Comparison of ENCODE assay signal across 22 cellular contexts in genomic region chr17:1758812-1759211, GRCh38. TPM values are rescaled to one million over a fixed set of nuclear protein-coding genes. Genes with fewer than 3 reads are reported as not detected.
DNase-seq lines count a peak whose midpoint lies in the region; ATAC-seq and TF ChIP-seq lines count a peak whose summit lies in the region.
"Had no signal": no experiment of that assay in that cellular context is flagged by ENCODE, and none has a peak within 500 bp of the region (broad histone marks: within the 10 kb centered on the region; RNA-seq: fewer than 3 reads in every experiment).

No MANE protein-coding gene starts in this region.

- H3K36me3 Mint-ChIP-seq in type B pancreatic cell: no peaks in the 10 kb centered on the region
- H3K36me3 Mint-ChIP-seq: activated naive CD4-positive, alpha-beta T cell treated with anti-CD3 and anti-CD28 coated beads, Interleukin-2, amount 50 U/mL, for 72 hours; natural killer cell had no signal

- peak; percentile 47 for DNase-seq in SKM-1 treated with dmso at 0.1 percent for 144 hours (lab: John Stamatoyannopoulos, UW; ENCODE audit: unreplicated experiment)
- DNase-seq in SKM-1 (lab: John Stamatoyannopoulos, UW; ENCODE audit: unreplicated experiment): no peak
- DNase-seq in NOMO-1 treated with DMSO at 0.1 percent for 48 hours (lab: John Stamatoyannopoulos, UW; ENCODE audit: unreplicated experiment): peak; percentile 40
- DNase-seq in esophagus squamous epithelium (lab: John Stamatoyannopoulos, UW): no peak
- no peak for DNase-seq in type B pancreatic cell (ENCODE audit: extremely low spot score, unreplicated experiment)
- DNase-seq in DMS 273 treated with DMSO at 0.1 percent for 48 hours (lab: John Stamatoyannopoulos, UW): no peak
- DNase-seq in activated T-cell treated with anti-CD3 and anti-CD28 coated beads, Interleukin-2, amount 50 U/mL, for 1 hour: no peak
- DNase-seq: activated CD4-positive, alpha-beta T cell treated with anti-CD3 and anti-CD28 coated beads for 1 hour; caudate nucleus; H7; left colon; natural killer cell; NCI-H1436; NCI-H2171; NCI-H526; posterior cingulate gyrus; testis had no signal

- H3K9me3 ChIP-seq in esophagus squamous epithelium: no peaks in the 10 kb centered on the region
- H3K9me3 ChIP-seq: testis had no signal

- no peak for ATAC-seq in HG03280 (IDR thresholded peaks at IDR 0.05; ENCODE audit: unreplicated experiment)
- ATAC-seq: activated naive CD4-positive, alpha-beta T cell treated with anti-CD3 and anti-CD28 coated beads, Interleukin-2, amount 50 U/mL, for 72 hours; left colon; natural killer cell had no signal

- H3K27me3 Mint-ChIP-seq in type B pancreatic cell: no peaks in the 10 kb centered on the region

- H3K4me1 ChIP-seq in esophagus squamous epithelium: peaks cover 34 to 70% (median 46%) of the 10 kb centered on the region in 3 donors

- H3K4me1 Mint-ChIP-seq in type B pancreatic cell (ENCODE audit: unreplicated experiment): peaks cover 23% of the 10 kb centered on the region

- H3K4me3 ChIP-seq in esophagus squamous epithelium: no peak overlapping the region
- H3K4me3 ChIP-seq: testis had no signal

- H3K9me3 Mint-ChIP-seq in type B pancreatic cell: no peaks in the 10 kb centered on the region
- H3K9me3 Mint-ChIP-seq: activated naive CD4-positive, alpha-beta T cell treated with anti-CD3 and anti-CD28 coated beads, Interleukin-2, amount 50 U/mL, for 72 hours; natural killer cell had no signal

- peak overlapping the region; percentile 58 to 67 (median 66) for H3K27ac ChIP-seq in esophagus squamous epithelium
- H3K27ac ChIP-seq: 22Rv1 had no signal

- TF ChIP-seq CTCF in esophagus squamous epithelium (IDR thresholded peaks at IDR 0.05): no peak
- no peak for TF ChIP-seq CTCF in type B pancreatic cell (conservative IDR thresholded peaks at IDR 0.05)

- TF ChIP-seq POLR2A in esophagus squamous epithelium (IDR thresholded peaks at IDR 0.05): no peak

- intact Hi-C loops in esophagus squamous epithelium (cut with DNase I): no loop called here

- no peaks in the 10 kb centered on the region for H3K27me3 ChIP-seq in esophagus squamous epithelium
- H3K27me3 ChIP-seq: testis had no signal

- H3K4me3 Mint-ChIP-seq in type B pancreatic cell: peak overlapping the region; percentile 9
- H3K4me3 Mint-ChIP-seq: natural killer cell had no signal

- no peaks in the 10 kb centered on the region for H3K36me3 ChIP-seq in esophagus squamous epithelium

- no peak overlapping the region for H3K27ac Mint-ChIP-seq in type B pancreatic cell
- H3K27ac Mint-ChIP-seq: activated naive CD4-positive, alpha-beta T cell treated with anti-CD3 and anti-CD28 coated beads, Interleukin-2, amount 50 U/mL, for 72 hours; natural killer cell had no signal

- 73 to 82% methylated on average over 13 to 15 of the region's 15 CpGs for WGBS in esophagus squamous epithelium, 2 donors

RNA-seq across cellular contexts. Expression of gene SERPINF1, which starts 3.0 kb away (rescaled TPM):
- total RNA-seq in esophagus squamous epithelium: 100 to 1,000 TPM in 2 of 4 donors, 10 to 100 TPM in 2; 26.6 to 351 (median 80.6) TPM
- 9.6 and 98.8 TPM in 2 replicates for total RNA-seq in type B pancreatic cell (ENCODE audit: low replicate concordance)
- total RNA-seq: dermis microvascular lymphatic vessel endothelial cell, endothelial cell of umbilical vein had no signal

RNA-seq across cellular contexts. Expression of gene SERPINF2, which starts 16.1 kb away (rescaled TPM):
- 1 to 10 TPM in 2 of 4 donors, under 1 TPM in 2; 0.22 to 7.1 (median 1.6) TPM for total RNA-seq in esophagus squamous epithelium
- total RNA-seq in type B pancreatic cell (ENCODE audit: low replicate concordance): 28.3 and 36.3 TPM in 2 replicates
- total RNA-seq: endothelial cell of umbilical vein had no signal

RNA-seq across cellular contexts. Expression of gene WDR81, which starts 34.3 kb away (rescaled TPM):
- total RNA-seq in esophagus squamous epithelium (10 to 100 TPM; 12.5 to 33.8 (median 21.1) TPM), type B pancreatic cell (ENCODE audit: low replicate concordance) (14.5 and 16.0 TPM in 2 replicates)

RNA-seq across cellular contexts. Expression of gene TLCD2, which starts 48.6 kb away (rescaled TPM):
- 1 to 10 TPM; 4.2 to 6.0 (median 5.6) TPM for total RNA-seq in esophagus squamous epithelium
- 4.0 and 4.3 TPM in 2 replicates for total RNA-seq in type B pancreatic cell (ENCODE audit: low replicate concordance)

Comparison
In these comparisons a context has a peak if more than half of its experiments do, and no peak if none do; other contexts are left out.
1. DNase-seq: peak in SKM-1 treated with dmso at 0.1 percent for 144 hours (single experiment) and NOMO-1 treated with DMSO at 0.1 percent for 48 hours (single experiment); none in SKM-1 (single experiment), esophagus squamous epithelium (single experiment), type B pancreatic cell (single experiment), DMS 273 treated with DMSO at 0.1 percent for 48 hours (single experiment) and activated T-cell treated with anti-CD3 and anti-CD28 coated beads, Interleukin-2, amount 50 U/mL, for 1 hour (single experiment).